ENCODE assay signal across 8 cellular contexts in the genomic region with DNA sequence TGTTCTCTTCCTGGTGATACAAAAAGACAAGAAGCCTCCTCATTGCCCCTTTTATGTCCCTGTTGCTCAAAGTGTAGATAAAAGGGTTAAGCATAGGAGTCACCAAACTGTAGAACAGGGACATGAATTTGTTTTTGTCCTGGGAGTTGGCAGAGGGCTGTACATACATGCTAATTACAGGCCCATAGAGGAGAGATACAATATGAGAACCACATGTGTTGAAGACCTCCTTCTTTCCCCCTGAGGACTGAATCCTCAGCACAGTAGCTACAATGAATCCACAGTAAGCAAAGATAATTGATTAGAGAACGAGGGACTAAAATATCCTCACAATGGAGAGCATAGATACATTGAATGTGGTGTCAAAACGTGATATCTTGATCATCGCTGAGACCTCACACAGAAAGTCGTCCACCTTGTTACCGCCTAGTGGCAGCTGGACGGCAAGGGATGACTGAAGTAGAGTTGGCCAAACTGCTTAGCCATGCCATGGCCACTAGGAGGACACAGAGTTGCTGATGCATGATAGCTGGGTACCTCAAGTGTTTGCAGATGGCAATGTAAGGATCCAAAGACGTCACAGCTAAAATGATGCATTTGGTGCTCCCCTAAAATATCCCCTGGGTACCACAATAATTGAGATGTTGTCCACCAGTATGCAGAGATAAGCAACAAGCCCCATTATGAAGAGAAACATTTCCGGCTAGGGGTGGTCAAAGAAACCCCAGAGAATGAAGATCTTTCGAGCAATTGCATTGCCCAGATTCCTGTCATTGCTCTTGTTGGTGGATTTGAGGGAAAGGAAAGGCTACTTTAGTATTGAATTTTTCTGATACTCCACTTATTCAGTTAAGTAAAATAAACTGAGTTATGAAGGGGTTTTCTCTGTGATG. TPM values are rescaled to one million over a fixed set of nuclear protein-coding genes. Genes with fewer than 3 reads are reported as not detected.
DNase-seq lines count a peak whose midpoint lies in the region; ATAC-seq, FAIRE-seq and TF ChIP-seq lines count a peak whose summit lies in the region.

No MANE protein-coding gene starts in this region.

- H3K36me3 Mint-ChIP-seq in effector memory CD8-positive, alpha-beta T cell (ENCODE audit: insufficient read depth): no peaks in the 10 kb centered on the region

- in situ Hi-C loops in GM23248 (cut with MboI): no loop called here

- WGBS in GM23248 (ENCODE audit: low coverage in 1 of 2, low lambda C conversion rate in 2 of 2, missing lambda C conversion rate in 2 of 2), 2 experiments: 18% methylated on average over 9 of the region's 9 CpGs
- 25 to 26% methylated on average over 9 of the region's 9 CpGs for WGBS in pancreas, 2 donors

- H3K4me2 ChIP-seq in GM23248 (ENCODE audit: unreplicated experiment): no peak overlapping the region

- FAIRE-seq in D721Med (lab: Jason Lieb, UNC) (no peak), pancreas (lab: Jason Lieb, UNC) (no peak)

- H3K36me3 ChIP-seq in GM23248 (ENCODE audit: low read depth): no peaks in the 10 kb centered on the region
- no peaks in the 10 kb centered on the region for H3K36me3 ChIP-seq in pancreas

- H3K27me3 ChIP-seq in GM23248 (replicated peaks; ENCODE audit: insufficient read depth) (no peaks in the 10 kb centered on the region), pancreas (peaks cover 0 to 9% (median 4%) of the 10 kb centered on the region in 4 donors)

- TF ChIP-seq CTCF in D721Med (IDR thresholded peaks at IDR 0.05; ENCODE audit: insufficient read depth, missing control alignments) (peak; percentile 31), pancreas (IDR thresholded peaks at IDR 0.05) (peak; percentile 24 to 36 (median 32))

- H3K27ac ChIP-seq in GM23248 (no peak overlapping the region), pancreas (no peak overlapping the region)

- no peaks in the 10 kb centered on the region for H3K9me2 ChIP-seq in GM23248 (ENCODE audit: insufficient read depth)

- H2AFZ ChIP-seq in GM23248: no peak overlapping the region

- no peaks in the 10 kb centered on the region for H3F3A ChIP-seq in GM23248 (ENCODE audit: insufficient read depth)

- no peaks in the 10 kb centered on the region for H3K4me1 Mint-ChIP-seq in effector memory CD8-positive, alpha-beta T cell (ENCODE audit: low read depth in 2 of 2)

- no peaks in the 10 kb centered on the region for H3K79me2 ChIP-seq in GM23248 (ENCODE audit: insufficient read depth)

- H3K4me3 Mint-ChIP-seq in effector memory CD8-positive, alpha-beta T cell: no peak overlapping the region

- H3K4me3 ChIP-seq in GM23248: no peak overlapping the region
- no peak overlapping the region for H3K4me3 ChIP-seq in pancreas

- no peaks in the 10 kb centered on the region for H4K20me1 ChIP-seq in GM23248 (ENCODE audit: insufficient read depth)

- H3K9ac ChIP-seq in GM23248: no peak overlapping the region

- ATAC-seq in effector memory CD8-positive, alpha-beta T cell (replicated peaks): no peak
- ATAC-seq in pancreas: peak in 2 of 4 donors; percentile 68 to 69
- no peak for ATAC-seq in GM18858 (IDR thresholded peaks at IDR 0.05; ENCODE audit: unreplicated experiment)

- H3K4me1 ChIP-seq in GM23248 (ENCODE audit: insufficient read depth) (no peaks in the 10 kb centered on the region), pancreas (no peaks in the 10 kb centered on the region)

- H3K27ac Mint-ChIP-seq in effector memory CD8-positive, alpha-beta T cell: no peak overlapping the region

- DNase-seq in D721Med (ENCODE audit: insufficient read length, low spot score): no peak
- DNase-seq in GM23248: peak; percentile 55
- DNase-seq in NCI-H82 treated with DMSO at 0.1 percent for 48 hours (lab: John Stamatoyannopoulos, UW; ENCODE audit: unreplicated experiment): peak; percentile 19
- peak in 2 of 3 experiments; percentile 1 to 2 for DNase-seq in effector memory CD8-positive, alpha-beta T cell
- DNase-seq in pancreas: peak in 1 of 6 donors; percentile 16
- no peak for DNase-seq in posterior cingulate gyrus
- no peak for DNase-seq in amygdala (lab: John Stamatoyannopoulos, UW)

- H3K9me3 Mint-ChIP-seq in effector memory CD8-positive, alpha-beta T cell: no peaks in the 10 kb centered on the region

- peaks cover 46 to 64% of the 10 kb centered on the region in 2 donors for H3K27me3 Mint-ChIP-seq in effector memory CD8-positive, alpha-beta T cell

- H3K9me3 ChIP-seq in GM23248 (ENCODE audit: low read depth): peaks cover 3% of the 10 kb centered on the region
- H3K9me3 ChIP-seq in pancreas: no peaks in the 10 kb centered on the region

- intact Hi-C loops in pancreas (cut with DNase I): no loop called here
- intact Hi-C loops in posterior cingulate gyrus (cut with DNase I): no loop called here

RNA-seq across cellular contexts. Expression of a gene that starts 15.0 kb away (rescaled TPM):
- not detected in 2 replicates for total RNA-seq in GM23248 (2014; rRNA removed; shearing (Covaris generic))
- polyA plus RNA-seq in GM23248 (2016; fragmentation: Nextera tagmentation; extraction: Ambion mirVana) (not detected in 2 replicates), pancreas (not detected)
- not detected for total RNA-seq in pancreas

RNA-seq across cellular contexts. Expression of a gene that starts 27.1 kb away (rescaled TPM):
- total RNA-seq in GM23248 (2014; rRNA removed; shearing (Covaris generic)): not detected in 2 replicates
- polyA plus RNA-seq in GM23248 (2016; fragmentation: Nextera tagmentation; extraction: Ambion mirVana) (not detected in 2 replicates), pancreas (not detected)
- not detected for total RNA-seq in pancreas

RNA-seq across cellular contexts. Expression of a gene that starts 27.2 kb away (rescaled TPM):
- not detected in 2 replicates for total RNA-seq in GM23248 (2014; rRNA removed; shearing (Covaris generic))
- not detected in 2 replicates for polyA plus RNA-seq in GM23248 (2016; fragmentation: Nextera tagmentation; extraction: Ambion mirVana)
- total RNA-seq in pancreas: not detected
- not detected for polyA plus RNA-seq in pancreas

RNA-seq across cellular contexts. Expression of a gene that starts 35.8 kb away (rescaled TPM):
- not detected in 2 replicates for total RNA-seq in GM23248 (2014; rRNA removed; shearing (Covaris generic))
- polyA plus RNA-seq in GM23248 (2016; fragmentation: Nextera tagmentation; extraction: Ambion mirVana): not detected in 2 replicates
- total RNA-seq in pancreas: not detected
- polyA plus RNA-seq in pancreas: not detected

Comparison
In these comparisons a context has a peak if more than half of its experiments do, and no peak if none do; other contexts are left out.
1. DNase-seq: peak in GM23248 (single experiment), NCI-H82 treated with DMSO at 0.1 percent for 48 hours (single experiment) and effector memory CD8-positive, alpha-beta T cell (2 of 3); none in D721Med (single experiment), posterior cingulate gyrus (0 of 10) and amygdala (0 of 56).